ENCODE assay signal across 1 cellular context in the genomic region with DNA sequence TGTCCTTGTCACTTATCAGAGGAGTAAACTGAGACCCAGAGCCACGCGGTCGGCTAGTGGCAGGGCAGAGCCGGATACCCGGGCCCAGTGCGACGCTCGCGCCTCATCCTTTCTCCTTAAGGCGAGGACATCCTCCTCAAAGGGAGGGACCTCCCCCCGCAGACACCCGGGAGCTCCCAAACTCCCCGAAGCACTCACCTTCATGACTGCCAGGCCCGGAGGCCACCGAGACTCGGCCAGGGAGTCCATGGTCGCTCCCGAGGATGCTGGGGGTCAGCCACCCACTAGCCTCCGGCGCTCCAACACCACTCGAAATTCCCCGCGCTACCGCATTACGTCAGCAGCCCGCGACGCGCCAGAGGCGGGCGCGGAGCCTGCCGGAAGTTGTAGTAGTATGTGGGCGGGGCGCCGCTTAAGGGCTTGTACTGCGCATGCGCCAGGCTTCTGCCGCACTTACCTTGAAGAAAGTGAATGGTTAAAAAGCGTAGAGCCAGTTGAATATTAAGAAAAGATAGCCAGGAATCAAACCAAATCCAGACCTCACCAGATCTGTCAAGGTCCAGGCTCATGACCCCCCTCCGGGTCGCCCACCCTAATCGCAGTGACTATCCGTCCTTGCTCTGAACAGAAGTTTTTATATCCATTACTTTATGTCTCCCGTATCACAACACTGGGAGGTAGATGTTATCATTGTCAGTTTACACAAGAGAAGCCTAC.
TF ChIP-seq lines count a peak whose summit lies in the region.

A gene with protein sequence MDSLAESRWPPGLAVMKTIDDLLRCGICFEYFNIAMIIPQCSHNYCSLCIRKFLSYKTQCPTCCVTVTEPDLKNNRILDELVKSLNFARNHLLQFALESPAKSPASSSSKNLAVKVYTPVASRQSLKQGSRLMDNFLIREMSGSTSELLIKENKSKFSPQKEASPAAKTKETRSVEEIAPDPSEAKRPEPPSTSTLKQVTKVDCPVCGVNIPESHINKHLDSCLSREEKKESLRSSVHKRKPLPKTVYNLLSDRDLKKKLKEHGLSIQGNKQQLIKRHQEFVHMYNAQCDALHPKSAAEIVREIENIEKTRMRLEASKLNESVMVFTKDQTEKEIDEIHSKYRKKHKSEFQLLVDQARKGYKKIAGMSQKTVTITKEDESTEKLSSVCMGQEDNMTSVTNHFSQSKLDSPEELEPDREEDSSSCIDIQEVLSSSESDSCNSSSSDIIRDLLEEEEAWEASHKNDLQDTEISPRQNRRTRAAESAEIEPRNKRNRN (minus strand): TSS at position 336 of the 717 bp plus-strand sequence. CDS start 87 bp downstream, at position 249.

TF ChIP-seq in neural cell, 6 proteins besides CTCF, POLR2A, EP300 and RAD21 (continued from another document):
- TF ChIP-seq, protein P1, sequence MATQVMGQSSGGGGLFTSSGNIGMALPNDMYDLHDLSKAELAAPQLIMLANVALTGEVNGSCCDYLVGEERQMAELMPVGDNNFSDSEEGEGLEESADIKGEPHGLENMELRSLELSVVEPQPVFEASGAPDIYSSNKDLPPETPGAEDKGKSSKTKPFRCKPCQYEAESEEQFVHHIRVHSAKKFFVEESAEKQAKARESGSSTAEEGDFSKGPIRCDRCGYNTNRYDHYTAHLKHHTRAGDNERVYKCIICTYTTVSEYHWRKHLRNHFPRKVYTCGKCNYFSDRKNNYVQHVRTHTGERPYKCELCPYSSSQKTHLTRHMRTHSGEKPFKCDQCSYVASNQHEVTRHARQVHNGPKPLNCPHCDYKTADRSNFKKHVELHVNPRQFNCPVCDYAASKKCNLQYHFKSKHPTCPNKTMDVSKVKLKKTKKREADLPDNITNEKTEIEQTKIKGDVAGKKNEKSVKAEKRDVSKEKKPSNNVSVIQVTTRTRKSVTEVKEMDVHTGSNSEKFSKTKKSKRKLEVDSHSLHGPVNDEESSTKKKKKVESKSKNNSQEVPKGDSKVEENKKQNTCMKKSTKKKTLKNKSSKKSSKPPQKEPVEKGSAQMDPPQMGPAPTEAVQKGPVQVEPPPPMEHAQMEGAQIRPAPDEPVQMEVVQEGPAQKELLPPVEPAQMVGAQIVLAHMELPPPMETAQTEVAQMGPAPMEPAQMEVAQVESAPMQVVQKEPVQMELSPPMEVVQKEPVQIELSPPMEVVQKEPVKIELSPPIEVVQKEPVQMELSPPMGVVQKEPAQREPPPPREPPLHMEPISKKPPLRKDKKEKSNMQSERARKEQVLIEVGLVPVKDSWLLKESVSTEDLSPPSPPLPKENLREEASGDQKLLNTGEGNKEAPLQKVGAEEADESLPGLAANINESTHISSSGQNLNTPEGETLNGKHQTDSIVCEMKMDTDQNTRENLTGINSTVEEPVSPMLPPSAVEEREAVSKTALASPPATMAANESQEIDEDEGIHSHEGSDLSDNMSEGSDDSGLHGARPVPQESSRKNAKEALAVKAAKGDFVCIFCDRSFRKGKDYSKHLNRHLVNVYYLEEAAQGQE (IDR thresholded peaks at IDR 0.05; ENCODE audit: borderline replicate concordance) = peak; percentile 30
- TF ChIP-seq EZH2 (IDR thresholded peaks at IDR 0.05; ENCODE audit: borderline replicate concordance, insufficient read depth, low read length, poor library complexity, severe bottlenecking) = no peak
TF ChIP-seq in neural cell: peak in this region for 5.
